In genomic region chr1:151835596-151835995, GRCh38 we compare ENCODE assay signal across 14 cellular contexts. TPM values are rescaled to one million over a fixed set of nuclear protein-coding genes. Genes with fewer than 3 reads are reported as not detected.
"Had no signal": no experiment of that assay in that cellular context is flagged by ENCODE, and none has a peak within 500 bp of the region (broad histone marks: within the 10 kb centered on the region; RNA-seq: fewer than 3 reads in every experiment).

No MANE protein-coding gene starts in this region.

- H3K9me3 Mint-ChIP-seq: activated naive CD4-positive, alpha-beta T cell treated with anti-CD3 and anti-CD28 coated beads, Interleukin-2, amount 50 U/mL, for 72 hours; stimulated activated memory B cell treated with anti-CD40 and anti-IgM and Interleukin-4, amounts not matched to agents 10 μg/mL and 1 μg/mL and 100 μg/mL, for 72 hours had no signal

- H3K9me3 ChIP-seq: colonic mucosa, esophagus muscularis mucosa, transverse colon had no signal

- H3K27ac ChIP-seq: colonic mucosa, esophagus muscularis mucosa, neural progenitor cell had no signal

- H3K4me3 ChIP-seq: colonic mucosa, esophagus muscularis mucosa, neural progenitor cell, transverse colon had no signal

- H3K27ac Mint-ChIP-seq: neural progenitor cell; stimulated activated memory B cell treated with anti-CD40 and anti-IgM and Interleukin-4, amounts not matched to agents 10 μg/mL and 1 μg/mL and 100 μg/mL, for 72 hours had no signal

- H3K36me3 ChIP-seq: colonic mucosa, esophagus muscularis mucosa, neural progenitor cell, transverse colon had no signal

- H3K4me3 Mint-ChIP-seq: neural progenitor cell; stimulated activated memory B cell treated with anti-CD40 and anti-IgM and Interleukin-4, amounts not matched to agents 10 μg/mL and 1 μg/mL and 100 μg/mL, for 72 hours had no signal

- ATAC-seq: activated CD4-positive, CD25-positive, alpha-beta regulatory T cell treated with anti-CD3 and anti-CD28 coated beads, Interleukin-2, amount 50 U/mL, for 24 hours; activated naive CD4-positive, alpha-beta T cell treated with anti-CD3 and anti-CD28 coated beads, Interleukin-2, amount 50 U/mL, for 72 hours; stimulated activated memory B cell treated with anti-CD40 and anti-IgM and Interleukin-4, amounts not matched to agents 10 μg/mL and 1 μg/mL and 100 μg/mL, for 72 hours had no signal

- H3K36me3 Mint-ChIP-seq: neural progenitor cell; stimulated activated memory B cell treated with anti-CD40 and anti-IgM and Interleukin-4, amounts not matched to agents 10 μg/mL and 1 μg/mL and 100 μg/mL, for 72 hours had no signal

- H3K9ac ChIP-seq: neural progenitor cell had no signal

- DNase-seq: activated CD4-positive, alpha-beta T cell treated with anti-CD3 and anti-CD28 coated beads, Interleukin-2, amount 50 U/mL, for 1 hour; activated effector memory CD4-positive, alpha-beta T cell treated with Interleukin-2 at 50 U/mL for 16 hours; activated T-cell treated with anti-CD3 and anti-CD28 coated beads, Interleukin-2, amount 50 U/mL, for 1 hour; colonic mucosa; SW 1271; transverse colon had no signal

RNA-seq across cellular contexts. Expression of gene RORC, which starts 4.0 kb away (rescaled TPM):
- total RNA-seq: lung microvascular endothelial cell, osteocyte had no signal

RNA-seq across cellular contexts. Expression of gene C2CD4D, which starts 4.0 kb away (rescaled TPM):
- total RNA-seq: esophagus muscularis mucosa, osteocyte, renal cortical epithelial cell, transverse colon had no signal

RNA-seq across cellular contexts. Expression of gene THEM5, which starts 17.9 kb away (rescaled TPM):
- total RNA-seq: activated naive CD4-positive, alpha-beta T cell treated with anti-CD3 and anti-CD28 coated beads, Interleukin-2, amount 50 U/mL, for 72 hours; colonic mucosa; esophagus muscularis mucosa; lung microvascular endothelial cell; osteocyte; renal cortical epithelial cell; transverse colon had no signal

RNA-seq across cellular contexts. Expression of gene LINGO4, which starts 30.4 kb away (rescaled TPM):
- total RNA-seq: esophagus muscularis mucosa, lung microvascular endothelial cell, osteocyte had no signal
